Comparison of ENCODE assay signal across 9 cellular contexts in the genomic region with DNA sequence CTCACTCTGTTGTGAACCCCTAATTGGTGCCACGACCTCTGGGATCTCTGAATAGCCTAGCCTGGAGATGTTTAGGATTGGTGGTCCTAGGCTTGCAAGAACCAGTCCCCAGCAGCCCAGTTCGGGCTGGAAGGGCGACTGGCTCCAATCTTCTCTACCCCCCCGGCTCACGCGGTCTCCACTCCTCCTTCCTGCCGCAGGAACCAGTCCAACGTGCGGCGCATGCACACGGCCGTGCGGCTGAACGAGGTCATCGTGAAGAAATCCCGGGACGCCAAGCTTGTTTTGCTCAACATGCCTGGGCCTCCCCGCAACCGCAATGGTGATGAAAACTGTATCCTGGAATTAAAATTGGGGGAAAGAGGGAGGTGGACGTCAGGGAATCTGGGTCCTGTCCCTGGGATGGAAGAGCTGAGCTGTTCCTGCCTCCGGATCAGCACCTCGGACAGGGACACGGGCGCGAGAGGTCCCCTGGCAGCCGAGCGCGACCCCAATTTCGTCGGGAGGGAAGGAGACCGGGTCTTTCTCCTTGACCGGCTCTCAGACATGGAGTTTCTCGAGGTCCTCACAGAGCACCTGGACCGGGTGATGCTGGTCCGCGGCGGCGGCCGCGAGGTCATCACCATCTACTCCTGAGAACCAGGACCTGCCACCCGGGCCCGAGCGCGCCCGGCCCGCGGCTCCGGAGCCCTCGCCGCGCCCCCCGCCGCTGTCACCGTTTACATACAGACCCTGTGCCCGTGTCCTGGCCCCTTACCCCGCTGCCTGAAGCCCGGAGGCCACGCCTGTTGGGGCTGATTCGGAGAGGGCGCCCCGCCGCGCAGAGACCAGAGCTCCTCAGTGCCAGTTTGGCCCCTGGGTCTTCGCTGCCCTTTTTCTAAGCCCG. TPM values are rescaled to one million over a fixed set of nuclear protein-coding genes. Genes with fewer than 3 reads are reported as not detected.
DNase-seq lines count a peak whose midpoint lies in the region; ATAC-seq and TF ChIP-seq lines count a peak whose summit lies in the region.
"Had no signal": no experiment of that assay in that cellular context is flagged by ENCODE, and none has a peak within 500 bp of the region (broad histone marks: within the 10 kb centered on the region; RNA-seq: fewer than 3 reads in every experiment).

No MANE protein-coding gene starts in this region.

- peaks cover 9% of the 10 kb centered on the region for H3K27me3 ChIP-seq in SJSA1 (replicated peaks)
- H3K27me3 ChIP-seq in ovary: no peaks in the 10 kb centered on the region

- no peak for TF ChIP-seq POLR2A in ovary (IDR thresholded peaks at IDR 0.05)

- no peak for TF ChIP-seq EP300 in ovary (IDR thresholded peaks at IDR 0.05)

- no peaks in the 10 kb centered on the region; the same call in 1 of the 2 replicates for H3K4me1 ChIP-seq in SJSA1 (replicated peaks)
- peaks cover 5% of the 10 kb centered on the region for H3K4me1 ChIP-seq in ovary (ENCODE audit: insufficient read depth)

- H3K4me3 ChIP-seq in SJSA1 (no peak overlapping the region), fibroblast of the aortic adventitia (ENCODE audit: low read depth, low read length) (no peak overlapping the region), ovary (no peak overlapping the region)

- no peak for ATAC-seq in HG02981 (IDR thresholded peaks at IDR 0.05; ENCODE audit: unreplicated experiment)
- no peak for ATAC-seq in GM21786 (IDR thresholded peaks at IDR 0.05; ENCODE audit: unreplicated experiment)

- 11 to 14% (median 12%) methylated on average over 57 to 65 of the region's 65 CpGs for WGBS in ovary, 3 donors

- H3K27ac ChIP-seq in SJSA1: no peak overlapping the region
- H3K27ac ChIP-seq in ovary: no peak overlapping the region

- peaks cover 22% of the 10 kb centered on the region for H3K36me3 ChIP-seq in SJSA1
- H3K36me3 ChIP-seq in ovary: no peaks in the 10 kb centered on the region

- DNase-seq in GM20000 (ENCODE audit: low spot score): peak; percentile 48
- DNase-seq in SJSA1 (ENCODE audit: low read depth in 1 of 2, low spot score in 2 of 2): peak; percentile 26 to 49
- DNase-seq in fibroblast of the aortic adventitia (ENCODE audit: low read depth): peak; percentile 49
- DNase-seq in ovary: peak; percentile 44 to 84 (median 74)
- DNase-seq in NCI-H510A (lab: John Stamatoyannopoulos, UW): no peak
- DNase-seq in NCI-H226: no peak

- H3K9me3 ChIP-seq in SJSA1 (replicated peaks) (no peaks in the 10 kb centered on the region; the same call in 1 of the 2 replicates), ovary (no peaks in the 10 kb centered on the region)

- TF ChIP-seq CTCF in GM20000 (IDR thresholded peaks at IDR 0.05; ENCODE audit: extremely low read depth, missing control alignments) (no peak), fibroblast of the aortic adventitia (IDR thresholded peaks at IDR 0.05; ENCODE audit: insufficient read depth, low read length) (no peak), ovary (IDR thresholded peaks at IDR 0.05) (no peak)

- intact Hi-C loops in ovary (cut with DNase I): no loop called here

RNA-seq across cellular contexts. Expression of a gene that starts 28.2 kb away (rescaled TPM):
- total RNA-seq in SJSA1 (2014; rRNA removed; shearing (Covaris generic)): not detected in 2 replicates
- total RNA-seq in fibroblast of the aortic adventitia (ENCODE audit: low replicate concordance) (not detected in 2 replicates), ovary (1 to 10 TPM in 5 of 7 donors, not detected in 2; 1.1 to 2.1 (median 1.3) TPM)
- polyA plus RNA-seq in ovary: 1 to 10 TPM; 2.2 to 3.8 TPM
- total RNA-seq: naive thymus-derived CD4-positive, alpha-beta T cell had no signal
- polyA plus RNA-seq: naive thymus-derived CD4-positive, alpha-beta T cell had no signal

RNA-seq across cellular contexts. Expression of a gene that starts 32.5 kb away (rescaled TPM):
- 17.0 and 25.8 TPM in 2 replicates for total RNA-seq in SJSA1 (2014; rRNA removed; shearing (Covaris generic))
- total RNA-seq in fibroblast of the aortic adventitia (ENCODE audit: low replicate concordance): 11.9 and 24.0 TPM in 2 replicates
- 10 to 100 TPM; 27.6 to 51.1 (median 37.4) TPM for total RNA-seq in ovary
- 10 to 100 TPM; 27.9 to 35.6 TPM for polyA plus RNA-seq in ovary

RNA-seq across cellular contexts. Expression of a gene that starts 48.5 kb away (rescaled TPM):
- not detected in 2 replicates for total RNA-seq in SJSA1 (2014; rRNA removed; shearing (Covaris generic))
- total RNA-seq in fibroblast of the aortic adventitia (ENCODE audit: low replicate concordance): not detected in 2 replicates
- total RNA-seq in ovary: 1 to 10 TPM in 2 of 7 donors, under 1 TPM in 5; 0.10 to 1.7 (median 0.28) TPM
- polyA plus RNA-seq in ovary: under 1 TPM; 0.16 to 0.25 TPM
- polyA plus RNA-seq: naive thymus-derived CD4-positive, alpha-beta T cell had no signal

Comparison
In these comparisons a context has a peak if more than half of its experiments do, and no peak if none do; other contexts are left out.
1. DNase-seq: peak in GM20000 (single experiment), SJSA1 (2 of 2), fibroblast of the aortic adventitia (single experiment) and ovary (5 of 5); none in NCI-H510A (single experiment) and NCI-H226 (single experiment).